In the genomic region with DNA sequence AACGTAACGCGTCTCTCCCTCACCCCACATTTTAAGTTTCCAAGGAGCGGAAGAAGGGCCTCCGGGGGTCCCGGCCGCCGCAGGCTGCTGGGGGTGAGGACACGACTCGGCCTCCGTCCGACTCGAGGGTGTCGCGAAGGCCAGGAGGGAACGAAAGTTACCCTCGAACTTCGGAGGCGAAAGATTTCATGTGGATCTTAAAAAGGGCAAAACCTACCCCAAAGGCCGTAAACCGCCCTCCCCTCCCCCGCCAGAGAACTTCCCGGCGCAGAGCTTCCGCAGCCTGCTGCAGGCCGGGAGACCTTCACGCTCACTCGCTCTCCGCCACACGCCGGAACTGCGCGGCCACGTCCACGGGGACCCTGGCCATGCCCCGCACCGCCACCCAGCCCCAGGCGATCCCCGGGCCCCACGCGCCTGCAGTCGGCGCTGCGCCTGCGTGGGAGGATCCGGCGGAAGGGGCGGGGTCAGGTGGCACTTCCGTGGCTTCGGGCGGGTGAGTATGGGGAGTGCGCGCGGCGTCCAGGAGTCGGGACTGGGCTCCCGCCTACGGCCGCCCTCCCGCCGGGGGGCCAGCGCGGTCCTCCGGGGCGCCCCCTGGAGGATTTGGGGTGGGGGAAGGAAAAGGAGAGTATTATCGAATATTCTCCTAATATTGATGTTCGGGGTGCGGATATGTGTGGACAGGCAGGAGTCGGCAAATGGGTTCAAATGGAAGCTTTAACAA, we compare ENCODE assay signal across 1 cellular context.
TF ChIP-seq lines count a peak whose summit lies in the region.

A gene (plus strand): TSS at position 474 of the 727 bp plus-strand sequence. CDS start 19,755 bp downstream, outside the sequence.

TF ChIP-seq in GM23338, 12 proteins besides CTCF, POLR2A, EP300 and RAD21 (continued from another document):
- TF ChIP-seq STAT1 (IDR thresholded peaks at IDR 0.05; ENCODE audit: unreplicated experiment) = no peak
- TF ChIP-seq, protein P1, sequence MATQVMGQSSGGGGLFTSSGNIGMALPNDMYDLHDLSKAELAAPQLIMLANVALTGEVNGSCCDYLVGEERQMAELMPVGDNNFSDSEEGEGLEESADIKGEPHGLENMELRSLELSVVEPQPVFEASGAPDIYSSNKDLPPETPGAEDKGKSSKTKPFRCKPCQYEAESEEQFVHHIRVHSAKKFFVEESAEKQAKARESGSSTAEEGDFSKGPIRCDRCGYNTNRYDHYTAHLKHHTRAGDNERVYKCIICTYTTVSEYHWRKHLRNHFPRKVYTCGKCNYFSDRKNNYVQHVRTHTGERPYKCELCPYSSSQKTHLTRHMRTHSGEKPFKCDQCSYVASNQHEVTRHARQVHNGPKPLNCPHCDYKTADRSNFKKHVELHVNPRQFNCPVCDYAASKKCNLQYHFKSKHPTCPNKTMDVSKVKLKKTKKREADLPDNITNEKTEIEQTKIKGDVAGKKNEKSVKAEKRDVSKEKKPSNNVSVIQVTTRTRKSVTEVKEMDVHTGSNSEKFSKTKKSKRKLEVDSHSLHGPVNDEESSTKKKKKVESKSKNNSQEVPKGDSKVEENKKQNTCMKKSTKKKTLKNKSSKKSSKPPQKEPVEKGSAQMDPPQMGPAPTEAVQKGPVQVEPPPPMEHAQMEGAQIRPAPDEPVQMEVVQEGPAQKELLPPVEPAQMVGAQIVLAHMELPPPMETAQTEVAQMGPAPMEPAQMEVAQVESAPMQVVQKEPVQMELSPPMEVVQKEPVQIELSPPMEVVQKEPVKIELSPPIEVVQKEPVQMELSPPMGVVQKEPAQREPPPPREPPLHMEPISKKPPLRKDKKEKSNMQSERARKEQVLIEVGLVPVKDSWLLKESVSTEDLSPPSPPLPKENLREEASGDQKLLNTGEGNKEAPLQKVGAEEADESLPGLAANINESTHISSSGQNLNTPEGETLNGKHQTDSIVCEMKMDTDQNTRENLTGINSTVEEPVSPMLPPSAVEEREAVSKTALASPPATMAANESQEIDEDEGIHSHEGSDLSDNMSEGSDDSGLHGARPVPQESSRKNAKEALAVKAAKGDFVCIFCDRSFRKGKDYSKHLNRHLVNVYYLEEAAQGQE (IDR thresholded peaks at IDR 0.05; ENCODE audit: unreplicated experiment) = no peak
TF ChIP-seq in GM23338: peak in this region for 3.
